8 cellular contexts compared by ENCODE assay signal in genomic region chr1:233326995-233327937, GRCh38. TPM values are rescaled to one million over a fixed set of nuclear protein-coding genes. Genes with fewer than 3 reads are reported as not detected.
DNase-seq lines count a peak whose midpoint lies in the region; ATAC-seq and TF ChIP-seq lines count a peak whose summit lies in the region.

Gene MAP3K21 (plus strand): TSS chr1:233327724. CDS start chr1:233328029, 305 bp downstream.

- H3K9me3 ChIP-seq in effector memory CD4-positive, alpha-beta T cell (ENCODE audit: control insufficient read depth, low read length), result no peaks in the 10 kb centered on the region
- H3K9me3 ChIP-seq in mononuclear cell (ENCODE audit: low read depth, low read length), result no peaks in the 10 kb centered on the region

- no peak within 1 kb of the TSS for H3K27ac ChIP-seq in effector memory CD4-positive, alpha-beta T cell (ENCODE audit: insufficient read depth, low read length, poor library complexity, severe bottlenecking)

- CTCF ChIA-PET in activated CD8-positive, alpha-beta T cell treated with anti-CD3 and anti-CD28 coated beads for 36 hours (lab: Charles Lee), result interaction anchor here (1.4 kb wide), 1 partner anchor 23 kb away, joined by 6 read pairs; no protein-coding TSS in a partner anchor

- no peak for TF ChIP-seq CTCF in activated CD8-positive, alpha-beta T cell treated with anti-CD3 and anti-CD28 coated beads for 36 hours (IDR thresholded peaks at IDR 0.05)

- H3K36me3 Mint-ChIP-seq in activated CD8-positive, alpha-beta T cell treated with anti-CD3 and anti-CD28 coated beads for 36 hours (ENCODE audit: low read depth), result no peaks in the 10 kb centered on the region

- no peaks in the 10 kb centered on the region for H3K9me3 Mint-ChIP-seq in activated CD8-positive, alpha-beta T cell treated with anti-CD3 and anti-CD28 coated beads for 36 hours

- H3K4me1 Mint-ChIP-seq in activated CD8-positive, alpha-beta T cell treated with anti-CD3 and anti-CD28 coated beads for 36 hours (ENCODE audit: low read depth), result peaks cover 7% of the 10 kb centered on the region

- H3K36me3 ChIP-seq in effector memory CD4-positive, alpha-beta T cell (ENCODE audit: control insufficient read depth, insufficient read depth, low read length), result no peaks in the 10 kb centered on the region

- ATAC-seq in GM19455 (IDR thresholded peaks at IDR 0.05; ENCODE audit: unreplicated experiment) (peak; percentile 83), HG03571 (IDR thresholded peaks at IDR 0.05; ENCODE audit: unreplicated experiment) (peak; percentile 94)
- peak; percentile 97 for ATAC-seq in activated CD8-positive, alpha-beta T cell treated with anti-CD3 and anti-CD28 coated beads for 36 hours

- POLR2A ChIA-PET in activated CD8-positive, alpha-beta T cell treated with anti-CD3 and anti-CD28 coated beads for 36 hours (lab: Charles Lee), result no interaction called here

- no peaks in the 10 kb centered on the region for H3K27me3 ChIP-seq in effector memory CD4-positive, alpha-beta T cell (replicated peaks; ENCODE audit: control insufficient read depth, insufficient read depth, low read length, poor library complexity, severe bottlenecking)
- H3K27me3 ChIP-seq in mononuclear cell (ENCODE audit: insufficient read depth, low read length), result peaks cover 18% of the 10 kb centered on the region

- peaks cover 5% of the 10 kb centered on the region for H3K4me1 ChIP-seq in effector memory CD4-positive, alpha-beta T cell (ENCODE audit: control insufficient read depth, insufficient read depth, low read length, poor library complexity, severe bottlenecking)
- peaks cover 23% of the 10 kb centered on the region for H3K4me1 ChIP-seq in mononuclear cell (ENCODE audit: insufficient read depth, low read length)

- H3K27ac Mint-ChIP-seq in activated CD8-positive, alpha-beta T cell treated with anti-CD3 and anti-CD28 coated beads for 36 hours, result no peak within 1 kb of the TSS

- DNase-seq in C1 segment of cervical spinal cord (lab: John Stamatoyannopoulos, UW) (peak in 10 of 14 donors; percentile 18 to 65 (median 48)), NCI-H82 (lab: John Stamatoyannopoulos, UW) (peak; percentile 97)
- DNase-seq in activated CD8-positive, alpha-beta T cell treated with anti-CD3 and anti-CD28 coated beads for 36 hours, result peak; percentile 93
- peak; percentile 82 to 86 (median 85) for DNase-seq in effector memory CD4-positive, alpha-beta T cell
- DNase-seq in stimulated activated CD8-positive, alpha-beta memory T cell treated with anti-CD3 and anti-CD28 coated beads, Interleukin-2, amount 100 ng/mL, for 48 hours (ENCODE audit: low read depth in 2 of 2), result peak; percentile 74 to 85

- intact Hi-C loops in activated CD8-positive, alpha-beta T cell treated with anti-CD3 and anti-CD28 coated beads for 36 hours (cut with micrococcal nuclease), result no loop called here

- peaks cover 26% of the 10 kb centered on the region for H3K27me3 Mint-ChIP-seq in activated CD8-positive, alpha-beta T cell treated with anti-CD3 and anti-CD28 coated beads for 36 hours

- H3K4me3 Mint-ChIP-seq in activated CD8-positive, alpha-beta T cell treated with anti-CD3 and anti-CD28 coated beads for 36 hours, result peak within 1 kb of the TSS; percentile 69

- peak within 1 kb of the TSS; percentile 72 for H3K4me3 ChIP-seq in effector memory CD4-positive, alpha-beta T cell (ENCODE audit: insufficient read depth, low read depth, low read length, poor library complexity, severe bottlenecking)
- H3K4me3 ChIP-seq in mononuclear cell (ENCODE audit: low read length), result peak within 1 kb of the TSS; percentile 51

RNA-seq across cellular contexts. Expression of gene MAP3K21, which starts in this region (rescaled TPM):
- total RNA-seq in activated CD8-positive, alpha-beta T cell treated with anti-CD3 and anti-CD28 coated beads for 36 hours, result 1 to 10 TPM; 2.7 to 3.2 TPM
- 2.4 TPM for total RNA-seq in mononuclear cell
